In the genomic region with DNA sequence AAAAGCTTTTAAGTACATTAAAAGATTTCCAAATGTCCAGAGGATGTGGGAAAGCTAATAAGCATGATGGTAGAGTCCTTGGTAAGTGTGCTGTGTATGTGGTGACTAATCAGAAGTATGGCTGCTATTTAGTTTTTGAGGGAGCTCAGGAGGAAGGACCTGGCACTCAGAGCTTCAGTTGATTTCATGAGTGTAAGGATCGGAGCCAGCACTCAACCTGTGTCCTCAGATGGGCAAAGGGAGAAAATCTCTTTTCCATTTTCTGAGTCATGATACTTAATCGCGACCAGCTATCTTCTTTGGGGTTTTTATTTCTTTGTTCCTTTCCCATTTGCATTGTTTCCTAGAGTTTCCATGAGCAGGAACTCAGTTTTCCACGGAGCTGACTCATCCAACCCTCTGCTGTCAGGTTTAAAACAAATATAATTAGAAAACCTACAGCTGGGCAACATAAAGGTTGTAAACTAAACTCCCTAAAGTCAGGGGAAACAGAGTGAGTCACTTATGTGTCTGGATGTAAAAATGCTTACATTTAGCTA, we compare ENCODE assay signal across 13 cellular contexts.
DNase-seq lines count a peak whose midpoint lies in the region; ATAC-seq and TF ChIP-seq lines count a peak whose summit lies in the region.
"Had no signal": no experiment of that assay in that cellular context is flagged by ENCODE, and none has a peak within 500 bp of the region (broad histone marks: within the 10 kb centered on the region; RNA-seq: fewer than 3 reads in every experiment).

No MANE protein-coding gene starts in this region.

- H2AFZ ChIP-seq in smooth muscle cell (ENCODE audit: low read depth), result no peak overlapping the region

- peak overlapping the region; percentile 67 for H3K4me2 ChIP-seq in smooth muscle cell

- no peaks in the 10 kb centered on the region for H3K79me2 ChIP-seq in smooth muscle cell (ENCODE audit: low read depth)

- no peak overlapping the region for H3K4me3 ChIP-seq in RWPE2 (ENCODE audit: severe bottlenecking)
- no peak overlapping the region for H3K4me3 ChIP-seq in fibroblast of pulmonary artery (replicated peaks; ENCODE audit: low read depth, low read length)
- peak overlapping the region; percentile 5 for H3K4me3 ChIP-seq in smooth muscle cell
- H3K4me3 ChIP-seq: tibial nerve had no signal

- H3K36me3 ChIP-seq in RWPE2 (ENCODE audit: low read depth) (no peaks in the 10 kb centered on the region), smooth muscle cell (ENCODE audit: low read depth) (no peaks in the 10 kb centered on the region)

- WGBS in smooth muscle cell (ENCODE audit: low lambda C conversion rate), result 41% methylated on average over 4 of the region's 4 CpGs

- DNase-seq in NCI-H1417 (lab: John Stamatoyannopoulos, UW) (peak in 2 of 3 experiments; percentile 23 to 53), NCI-H1417 treated with DMSO at 0.1 percent for 48 hours (lab: John Stamatoyannopoulos, UW) (no peak), RWPE2 (ENCODE audit: low spot score) (no peak), fibroblast of pulmonary artery (ENCODE audit: low read depth) (peak; percentile 91), smooth muscle cell (lab: John Stamatoyannopoulos, UW; ENCODE audit: unreplicated experiment) (no peak), NCI-H2196 treated with DMSO at 0.1 percent for 48 hours (lab: John Stamatoyannopoulos, UW; ENCODE audit: unreplicated experiment) (no peak), NCI-H1092 treated with DMSO at 0.1 percent for 48 hours (lab: John Stamatoyannopoulos, UW) (no peak)
- DNase-seq: ACHN; activated T-cell treated with anti-CD3 and anti-CD28 coated beads, Interleukin-2, amount 50 U/mL, for 48 hours; NCI-H187 treated with DMSO at 0.1 percent for 48 hours; T-helper 17 cell had no signal

- H3K4me1 ChIP-seq in RWPE2 (ENCODE audit: insufficient read depth, poor library complexity, severe bottlenecking) (peaks cover 15% of the 10 kb centered on the region), smooth muscle cell (ENCODE audit: low read depth) (no peaks in the 10 kb centered on the region)
- H3K4me1 ChIP-seq: tibial nerve had no signal

- peak; percentile 92 for ATAC-seq in RWPE2 (ENCODE audit: low read depth)
- ATAC-seq in GM21529 (IDR thresholded peaks at IDR 0.05; ENCODE audit: unreplicated experiment), result no peak
- ATAC-seq: T-helper 17 cell had no signal

- no peak for TF ChIP-seq CTCF in RWPE2 (IDR thresholded peaks at IDR 0.05; ENCODE audit: poor library complexity, severe bottlenecking)
- TF ChIP-seq CTCF in fibroblast of pulmonary artery (IDR thresholded peaks at IDR 0.05; ENCODE audit: low read length, missing control alignments), result no peak
- TF ChIP-seq CTCF in smooth muscle cell (IDR thresholded peaks at IDR 0.05; ENCODE audit: borderline replicate concordance, insufficient read depth, poor library complexity, severe bottlenecking), result no peak

- H3K27me3 ChIP-seq in RWPE2 (ENCODE audit: insufficient read depth, poor library complexity, severe bottlenecking) (no peaks in the 10 kb centered on the region), smooth muscle cell (ENCODE audit: low read depth) (no peaks in the 10 kb centered on the region)
- H3K27me3 ChIP-seq: tibial nerve had no signal

- H3K9me3 ChIP-seq in RWPE2 (ENCODE audit: severe bottlenecking), result no peaks in the 10 kb centered on the region
- H3K9me3 ChIP-seq in smooth muscle cell (replicated peaks; ENCODE audit: low read depth), result no peaks in the 10 kb centered on the region
- H3K9me3 ChIP-seq: tibial nerve had no signal

- no peaks in the 10 kb centered on the region for H4K20me1 ChIP-seq in smooth muscle cell (ENCODE audit: low read depth)

- peak overlapping the region; percentile 77 for H3K27ac ChIP-seq in RWPE2 (ENCODE audit: poor library complexity, severe bottlenecking)
- H3K27ac ChIP-seq in smooth muscle cell (ENCODE audit: low read depth), result peak overlapping the region; percentile 85
- H3K27ac ChIP-seq: tibial nerve had no signal

- peak overlapping the region; percentile 37 for H3K9ac ChIP-seq in smooth muscle cell (ENCODE audit: low read depth)

- H3F3A ChIP-seq in smooth muscle cell (ENCODE audit: low read depth), result peaks cover 10% of the 10 kb centered on the region

Comparison
In these comparisons a context has a peak if more than half of its experiments do, and no peak if none do; other contexts are left out.
1. DNase-seq: peak in NCI-H1417 (2 of 3) and fibroblast of pulmonary artery (single experiment); none in NCI-H1417 treated with DMSO at 0.1 percent for 48 hours (single experiment), RWPE2 (single experiment), smooth muscle cell (single experiment), NCI-H2196 treated with DMSO at 0.1 percent for 48 hours (single experiment) and NCI-H1092 treated with DMSO at 0.1 percent for 48 hours (single experiment).